ENCODE assay signal across 8 cellular contexts in the genomic region with DNA sequence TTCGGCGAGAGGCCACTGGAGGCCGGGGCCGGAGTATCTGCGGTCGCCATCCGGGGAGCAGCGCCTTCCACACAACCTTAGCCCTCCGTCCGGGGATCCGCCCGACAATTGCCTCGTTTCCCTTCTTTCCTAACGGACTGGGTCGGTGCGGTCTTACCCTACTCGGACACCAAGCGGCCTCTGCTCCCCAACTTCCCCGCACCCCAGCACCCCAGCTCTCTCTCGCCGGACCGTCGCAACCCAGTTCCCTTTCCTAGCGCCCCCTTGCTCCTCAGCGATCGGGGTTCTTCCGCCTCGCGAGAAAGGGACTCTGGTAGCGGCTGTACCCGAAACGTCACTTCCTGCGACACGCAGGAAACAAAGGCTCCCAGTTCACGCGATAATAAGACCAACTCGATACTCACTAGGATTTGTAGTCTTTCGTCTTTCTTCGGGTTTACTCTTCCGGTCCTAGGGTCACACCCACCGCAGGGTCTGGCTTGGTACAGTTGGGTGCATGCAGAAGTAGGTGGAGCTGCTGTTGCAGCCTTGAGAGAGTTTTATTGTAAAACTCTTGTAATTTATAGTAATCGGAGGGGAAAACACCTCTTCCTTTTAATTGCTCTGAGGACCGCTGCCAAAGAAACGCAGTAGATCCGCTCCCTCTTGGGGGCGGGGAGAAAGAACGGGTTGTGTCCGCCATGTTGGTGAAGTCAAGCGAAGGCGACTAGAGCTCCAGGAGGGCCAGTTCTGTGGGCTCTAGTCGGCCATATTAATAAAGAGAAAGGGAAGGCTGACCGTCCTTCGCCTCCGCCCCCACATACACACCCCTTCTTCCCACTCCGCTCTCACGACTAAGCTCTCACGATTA. TPM values are rescaled to one million over a fixed set of nuclear protein-coding genes. Genes with fewer than 3 reads are reported as not detected.
A peak's percentile ranks its signal among the peaks of the same experiment; 100 is the strongest.
DNase-seq lines count a peak whose midpoint lies in the region; ATAC-seq and TF ChIP-seq lines count a peak whose summit lies in the region.

A gene (plus strand): TSS at position 741 of the 850 bp plus-strand sequence. CDS start 209 bp downstream, outside the sequence.
A gene with protein sequence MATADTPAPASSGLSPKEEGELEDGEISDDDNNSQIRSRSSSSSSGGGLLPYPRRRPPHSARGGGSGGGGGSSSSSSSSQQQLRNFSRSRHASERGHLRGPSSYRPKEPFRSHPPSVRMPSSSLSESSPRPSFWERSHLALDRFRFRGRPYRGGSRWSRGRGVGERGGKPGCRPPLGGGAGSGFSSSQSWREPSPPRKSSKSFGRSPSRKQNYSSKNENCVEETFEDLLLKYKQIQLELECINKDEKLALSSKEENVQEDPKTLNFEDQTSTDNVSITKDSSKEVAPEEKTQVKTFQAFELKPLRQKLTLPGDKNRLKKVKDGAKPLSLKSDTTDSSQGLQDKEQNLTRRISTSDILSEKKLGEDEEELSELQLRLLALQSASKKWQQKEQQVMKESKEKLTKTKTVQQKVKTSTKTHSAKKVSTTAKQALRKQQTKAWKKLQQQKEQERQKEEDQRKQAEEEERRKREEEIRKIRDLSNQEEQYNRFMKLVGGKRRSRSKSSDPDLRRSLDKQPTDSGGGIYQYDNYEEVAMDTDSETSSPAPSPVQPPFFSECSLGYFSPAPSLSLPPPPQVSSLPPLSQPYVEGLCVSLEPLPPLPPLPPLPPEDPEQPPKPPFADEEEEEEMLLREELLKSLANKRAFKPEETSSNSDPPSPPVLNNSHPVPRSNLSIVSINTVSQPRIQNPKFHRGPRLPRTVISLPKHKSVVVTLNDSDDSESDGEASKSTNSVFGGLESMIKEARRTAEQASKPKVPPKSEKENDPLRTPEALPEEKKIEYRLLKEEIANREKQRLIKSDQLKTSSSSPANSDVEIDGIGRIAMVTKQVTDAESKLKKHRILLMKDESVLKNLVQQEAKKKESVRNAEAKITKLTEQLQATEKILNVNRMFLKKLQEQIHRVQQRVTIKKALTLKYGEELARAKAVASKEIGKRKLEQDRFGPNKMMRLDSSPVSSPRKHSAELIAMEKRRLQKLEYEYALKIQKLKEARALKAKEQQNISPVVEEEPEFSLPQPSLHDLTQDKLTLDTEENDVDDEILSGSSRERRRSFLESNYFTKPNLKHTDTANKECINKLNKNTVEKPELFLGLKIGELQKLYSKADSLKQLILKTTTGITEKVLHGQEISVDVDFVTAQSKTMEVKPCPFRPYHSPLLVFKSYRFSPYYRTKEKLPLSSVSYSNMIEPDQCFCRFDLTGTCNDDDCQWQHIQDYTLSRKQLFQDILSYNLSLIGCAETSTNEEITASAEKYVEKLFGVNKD (N-terminal part only) (minus strand): TSS at position 288 of the 850 bp plus-strand sequence. CDS start 238 bp downstream, at position 50.

- peak within 1 kb of the TSS; percentile 97 for H3K4me3 Mint-ChIP-seq in activated CD4-positive, alpha-beta T cell treated with anti-CD3 and anti-CD28 coated beads, Interleukin-2, amount 10 ng/mL, durations not matched to agents 24 days and 14 days

- peaks cover 24 to 39% (median 29%) of the 10 kb centered on the region in 10 experiments for H3K4me1 ChIP-seq in BLaER1 treated with 17β-estradiol and CSF1 and Interleukin-3, amounts not matched to agents 10 nM and 100 nM

- H3K9me3 ChIP-seq in BLaER1 treated with 17β-estradiol and CSF1 and Interleukin-3, amounts not matched to agents 10 nM and 100 nM (replicated peaks in 1 of 11), result no peaks in the 10 kb centered on the region; a peak in 1 of 22 replicates

- H3K9ac ChIP-seq in BLaER1 treated with 17β-estradiol and CSF1 and Interleukin-3, amounts not matched to agents 10 nM and 100 nM, result peak within 1 kb of the TSS; percentile 90 to 99 (median 97)

- H3K36me3 Mint-ChIP-seq in activated CD4-positive, alpha-beta T cell treated with anti-CD3 and anti-CD28 coated beads, Interleukin-2, amount 10 ng/mL, durations not matched to agents 24 days and 14 days (ENCODE audit: low read depth), result peaks cover 37% of the 10 kb centered on the region

- H3K36me3 ChIP-seq in BLaER1 treated with 17β-estradiol and CSF1 and Interleukin-3, amounts not matched to agents 10 nM and 100 nM, result peaks cover 11 to 40% (median 29%) of the 10 kb centered on the region in 11 experiments

- H3K4me1 Mint-ChIP-seq in activated CD4-positive, alpha-beta T cell treated with anti-CD3 and anti-CD28 coated beads, Interleukin-2, amount 10 ng/mL, durations not matched to agents 24 days and 14 days, result peaks cover 29% of the 10 kb centered on the region

- no peak for TF ChIP-seq CTCF in coronary artery (IDR thresholded peaks at IDR 0.05)

- H3K9me3 Mint-ChIP-seq in activated CD4-positive, alpha-beta T cell treated with anti-CD3 and anti-CD28 coated beads, Interleukin-2, amount 10 ng/mL, durations not matched to agents 24 days and 14 days, result peaks cover 6% of the 10 kb centered on the region

- peak within 1 kb of the TSS; percentile 88 to 98 (median 94) for H3K27ac ChIP-seq in BLaER1 treated with 17β-estradiol and CSF1 and Interleukin-3, amounts not matched to agents 10 nM and 100 nM
- peak within 1 kb of the TSS; percentile 93 to 95 for H3K27ac ChIP-seq in coronary artery

- H3K27me3 ChIP-seq in BLaER1 treated with 17β-estradiol and CSF1 and Interleukin-3, amounts not matched to agents 10 nM and 100 nM, result no peaks in the 10 kb centered on the region

- DNase-seq in GM19240 (ENCODE audit: insufficient read length, low spot score), result peak; percentile 21
- peak; percentile 96 for DNase-seq in NCI-H524 treated with DMSO at 0.1 percent for 48 hours (lab: John Stamatoyannopoulos, UW)
- peak; percentile 97 for DNase-seq in activated CD4-positive, alpha-beta T cell treated with anti-CD3 and anti-CD28 coated beads, Interleukin-2, amount 10 ng/mL, durations not matched to agents 24 days and 14 days
- DNase-seq in coronary artery (ENCODE audit: low spot score), result peak; percentile 95
- DNase-seq in left kidney (ENCODE audit: low read depth, low spot score), result peak; percentile 100
- peak; percentile 80 to 86 for DNase-seq in stimulated activated CD4-positive, alpha-beta T cell treated with anti-CD3 and anti-CD28 coated beads, Interleukin-2, amount 100 ng/mL, for 24 hours

- peaks cover 28 to 47% (median 41%) of the 10 kb centered on the region in 11 experiments for H4K20me1 ChIP-seq in BLaER1 treated with 17β-estradiol and CSF1 and Interleukin-3, amounts not matched to agents 10 nM and 100 nM

- H3K27me3 Mint-ChIP-seq in activated CD4-positive, alpha-beta T cell treated with anti-CD3 and anti-CD28 coated beads, Interleukin-2, amount 10 ng/mL, durations not matched to agents 24 days and 14 days, result no peaks in the 10 kb centered on the region

- peak within 1 kb of the TSS; percentile 99 for H3K27ac Mint-ChIP-seq in activated CD4-positive, alpha-beta T cell treated with anti-CD3 and anti-CD28 coated beads, Interleukin-2, amount 10 ng/mL, durations not matched to agents 24 days and 14 days

- H3K4me3 ChIP-seq in BLaER1 treated with 17β-estradiol and CSF1 and Interleukin-3, amounts not matched to agents 10 nM and 100 nM, result peak within 1 kb of the TSS; percentile 83 to 98 (median 89)
- peak within 1 kb of the TSS; percentile 85 for H3K4me3 ChIP-seq in coronary artery

- peak; percentile 87 for ATAC-seq in HG03460 (IDR thresholded peaks at IDR 0.05; ENCODE audit: unreplicated experiment)

- H3K4me2 ChIP-seq in BLaER1 treated with 17β-estradiol and CSF1 and Interleukin-3, amounts not matched to agents 10 nM and 100 nM, result peak within 1 kb of the TSS; percentile 85 to 95 (median 89)

- intact Hi-C loops in activated CD4-positive, alpha-beta T cell treated with anti-CD3 and anti-CD28 coated beads, Interleukin-2, amount 10 ng/mL, durations not matched to agents 24 days and 14 days (cut with micrococcal nuclease), result loop anchor here (1.0 to 2.0 kb wide), 6 partner anchors 8 to 1925 kb away; a partner anchor contains a TSS

RNA-seq across cellular contexts. Expression of the first gene that starts in this region (rescaled TPM):
- total RNA-seq in activated CD4-positive, alpha-beta T cell treated with anti-CD3 and anti-CD28 coated beads, Interleukin-2, amount 10 ng/mL, durations not matched to agents 24 days and 14 days, result 5.7 and 6.9 TPM in 2 replicates

RNA-seq across cellular contexts. Expression of the second gene that starts in this region (rescaled TPM):
- total RNA-seq in activated CD4-positive, alpha-beta T cell treated with anti-CD3 and anti-CD28 coated beads, Interleukin-2, amount 10 ng/mL, durations not matched to agents 24 days and 14 days, result 63.3 and 64.6 TPM in 2 replicates

Comparison
In these comparisons a context has a peak if more than half of its experiments do, and no peak if none do; other contexts are left out.
1. Peak in every context shown above with its lines: DNase-seq, ATAC-seq, H3K4me3 ChIP-seq and H3K27ac ChIP-seq.
2. DNase-seq: peak in every context shown above with its lines; median percentile 100 in left kidney; 97 in activated CD4-positive, alpha-beta T cell treated with anti-CD3 and anti-CD28 coated beads, Interleukin-2, amount 10 ng/mL, durations not matched to agents 24 days and 14 days; 96 in NCI-H524 treated with DMSO at 0.1 percent for 48 hours; 95 in coronary artery; 83 in stimulated activated CD4-positive, alpha-beta T cell treated with anti-CD3 and anti-CD28 coated beads, Interleukin-2, amount 100 ng/mL, for 24 hours; 21 in GM19240.